35 cellular contexts compared by ENCODE assay signal in genomic region chr9:3847377-3847776, GRCh38.
DNase-seq lines count a peak whose midpoint lies in the region; ATAC-seq, FAIRE-seq and TF ChIP-seq lines count a peak whose summit lies in the region.
"Had no signal": no experiment of that assay in that cellular context is flagged by ENCODE, and none has a peak within 500 bp of the region (broad histone marks: within the 10 kb centered on the region; RNA-seq: fewer than 3 reads in every experiment).

No MANE protein-coding gene starts in this region.

- H3K9me3 Mint-ChIP-seq in natural killer cell treated with Interleukin-12 subunit alpha and Interleukin-12 subunit beta and Interleukin-15 and Interleukin-18, amount 100 ng/mL, for 72 hours = no peaks in the 10 kb centered on the region
- no peaks in the 10 kb centered on the region for H3K9me3 Mint-ChIP-seq in natural killer cell
- no peaks in the 10 kb centered on the region for H3K9me3 Mint-ChIP-seq in nephron progenitor cell
- H3K9me3 Mint-ChIP-seq in stimulated activated effector memory CD8-positive, alpha-beta T cell treated with anti-CD3 and anti-CD28 coated beads, Interleukin-12 subunit alpha, Interleukin-12 subunit beta, amount 100 ng/mL, for 72 hours = no peaks in the 10 kb centered on the region
- H3K9me3 Mint-ChIP-seq: CD4-positive, alpha-beta memory T cell; CD4-positive, alpha-beta T cell; CD8-positive, alpha-beta memory T cell; CD8-positive, alpha-beta T cell had no signal

- TF ChIP-seq CTCF in natural killer cell (IDR thresholded peaks at IDR 0.05) = no peak
- TF ChIP-seq CTCF in nephron progenitor cell (IDR thresholded peaks at IDR 0.05) = no peak

- H3K27me3 Mint-ChIP-seq in natural killer cell treated with Interleukin-12 subunit alpha and Interleukin-12 subunit beta and Interleukin-15 and Interleukin-18, amount 100 ng/mL, for 72 hours = peaks cover 6 to 30% of the 10 kb centered on the region in 2 donors
- peaks cover 10 to 21% of the 10 kb centered on the region in 2 donors for H3K27me3 Mint-ChIP-seq in natural killer cell (ENCODE audit: low read depth in 2 of 2)
- H3K27me3 Mint-ChIP-seq in nephron progenitor cell (ENCODE audit: low read depth, poor library complexity) = no peaks in the 10 kb centered on the region
- H3K27me3 Mint-ChIP-seq: CD4-positive, alpha-beta memory T cell; CD4-positive, alpha-beta T cell had no signal

- no peaks in the 10 kb centered on the region for H3K9me3 ChIP-seq in small intestine (ENCODE audit: control insufficient read depth, low read depth)
- H3K9me3 ChIP-seq: A549, BE2C, Caco-2 had no signal

- no peaks in the 10 kb centered on the region for H3K4me1 ChIP-seq in small intestine (ENCODE audit: control insufficient read depth in 2 of 2, insufficient read depth in 1 of 2, low read depth in 1 of 2, low read length in 1 of 2)
- H3K4me1 ChIP-seq: BE2C, Caco-2 had no signal

- H3K4me3 Mint-ChIP-seq in natural killer cell treated with Interleukin-12 subunit alpha and Interleukin-12 subunit beta and Interleukin-15 and Interleukin-18, amount 100 ng/mL, for 72 hours = no peak overlapping the region
- H3K4me3 Mint-ChIP-seq in natural killer cell (no peak overlapping the region), nephron progenitor cell (no peak overlapping the region)
- no peak overlapping the region for H3K4me3 Mint-ChIP-seq in stimulated activated effector memory CD8-positive, alpha-beta T cell treated with anti-CD3 and anti-CD28 coated beads, Interleukin-12 subunit alpha, Interleukin-12 subunit beta, amount 100 ng/mL, for 72 hours
- H3K4me3 Mint-ChIP-seq: B cell; CD14-positive monocyte; CD4-positive, alpha-beta memory T cell; CD4-positive, alpha-beta T cell; CD4-positive, CD25-positive, alpha-beta regulatory T cell; CD8-positive, alpha-beta memory T cell; CD8-positive, alpha-beta T cell had no signal

- no peaks in the 10 kb centered on the region for H3K36me3 ChIP-seq in small intestine (ENCODE audit: control insufficient read depth in 2 of 2, insufficient read depth in 2 of 2, low read length in 2 of 2)
- H3K36me3 ChIP-seq: BE2C; BLaER1; BLaER1 treated with 17β-estradiol and CSF1 and Interleukin-3, amounts not matched to agents 10 nM and 100 nM had no signal

- H3K4me3 ChIP-seq in small intestine (ENCODE audit: low read depth in 1 of 2, low read length in 2 of 2) = no peak overlapping the region
- H3K4me3 ChIP-seq: A549; BLaER1; BLaER1 treated with 17β-estradiol and CSF1 and Interleukin-3, amounts not matched to agents 10 nM and 100 nM had no signal

- no peaks in the 10 kb centered on the region for H3K36me3 Mint-ChIP-seq in natural killer cell treated with Interleukin-12 subunit alpha and Interleukin-12 subunit beta and Interleukin-15 and Interleukin-18, amount 100 ng/mL, for 72 hours
- no peaks in the 10 kb centered on the region for H3K36me3 Mint-ChIP-seq in natural killer cell
- no peaks in the 10 kb centered on the region for H3K36me3 Mint-ChIP-seq in nephron progenitor cell (ENCODE audit: low read depth)
- H3K36me3 Mint-ChIP-seq in stimulated activated effector memory CD8-positive, alpha-beta T cell treated with anti-CD3 and anti-CD28 coated beads, Interleukin-12 subunit alpha, Interleukin-12 subunit beta, amount 100 ng/mL, for 72 hours = no peaks in the 10 kb centered on the region
- H3K36me3 Mint-ChIP-seq: CD14-positive monocyte; CD8-positive, alpha-beta memory T cell had no signal

- FAIRE-seq in small intestine (lab: Jason Lieb, UNC) = no peak
- FAIRE-seq: A204.1, D721Med had no signal

- 39 to 91% (median 89%) methylated on average over 1 of the region's 1 CpG for WGBS in small intestine, 3 donors

- H3K27ac ChIP-seq in small intestine (ENCODE audit: low read depth in 1 of 2, low read length in 1 of 2) = no peak overlapping the region
- H3K27ac ChIP-seq: 22Rv1; A549; BLaER1 treated with 17β-estradiol and CSF1 and Interleukin-3, amounts not matched to agents 10 nM and 100 nM; C4-2B had no signal

- H3K27ac Mint-ChIP-seq in natural killer cell treated with Interleukin-12 subunit alpha and Interleukin-12 subunit beta and Interleukin-15 and Interleukin-18, amount 100 ng/mL, for 72 hours = peak overlapping the region in 1 of 2 donors; percentile 53
- H3K27ac Mint-ChIP-seq in natural killer cell (no peak overlapping the region), nephron progenitor cell (peak overlapping the region; percentile 52)
- H3K27ac Mint-ChIP-seq in stimulated activated effector memory CD8-positive, alpha-beta T cell treated with anti-CD3 and anti-CD28 coated beads, Interleukin-12 subunit alpha, Interleukin-12 subunit beta, amount 100 ng/mL, for 72 hours = no peak overlapping the region
- H3K27ac Mint-ChIP-seq: B cell; CD4-positive, alpha-beta T cell; CD4-positive, CD25-positive, alpha-beta regulatory T cell; CD8-positive, alpha-beta memory T cell; CD8-positive, alpha-beta T cell had no signal

- no peaks in the 10 kb centered on the region for H3K27me3 ChIP-seq in small intestine (ENCODE audit: control insufficient read depth in 2 of 2, insufficient read depth in 2 of 2, low read length in 2 of 2)
- H3K27me3 ChIP-seq: BE2C; BLaER1; BLaER1 treated with 17β-estradiol and CSF1 and Interleukin-3, amounts not matched to agents 10 nM and 100 nM had no signal

- intact Hi-C loops in natural killer cell (cut with micrococcal nuclease) = no loop called here

- DNase-seq in natural killer cell treated with Interleukin-12 subunit alpha and Interleukin-12 subunit beta and Interleukin-15 and Interleukin-18, amount 100 ng/mL, for 72 hours (ENCODE audit: low spot score) = no peak
- DNase-seq in natural killer cell (no peak), nephron progenitor cell (no peak), small intestine (no peak), NCI-H2227 treated with DMSO at 0.1 percent for 48 hours (lab: John Stamatoyannopoulos, UW) (no peak)
- no peak for DNase-seq in stimulated activated effector memory CD8-positive, alpha-beta T cell treated with anti-CD3 and anti-CD28 coated beads, Interleukin-12 subunit alpha, Interleukin-12 subunit beta, amount 100 ng/mL, for 72 hours (ENCODE audit: low spot score in 2 of 2)
- DNase-seq: 8988T; ACHN; AML-193; BE2C; C1 segment of cervical spinal cord; Caco-2; Calu3; CD4-positive, alpha-beta memory T cell; CD4-positive, alpha-beta T cell; CD4-positive, CD25-positive, alpha-beta regulatory T cell; CD8-positive, alpha-beta memory T cell; CD8-positive, alpha-beta T cell; COR-L47; DMS 273 treated with DMSO at 0.1 percent for 48 hours; DMS153; DMS53; DMS79; DMS79 treated with DMSO at 0.1 percent for 48 hours; DND-41; EL had no signal

- peak; percentile 50 for ATAC-seq in natural killer cell treated with Interleukin-12 subunit alpha and Interleukin-12 subunit beta and Interleukin-15 and Interleukin-18, amount 100 ng/mL, for 72 hours
- no peak for ATAC-seq in natural killer cell
- ATAC-seq in stimulated activated effector memory CD8-positive, alpha-beta T cell treated with anti-CD3 and anti-CD28 coated beads, Interleukin-12 subunit alpha, Interleukin-12 subunit beta, amount 100 ng/mL, for 72 hours = peak; percentile 39
- ATAC-seq: A549; CD8-positive, alpha-beta T cell had no signal

- H3K4me1 Mint-ChIP-seq in natural killer cell treated with Interleukin-12 subunit alpha and Interleukin-12 subunit beta and Interleukin-15 and Interleukin-18, amount 100 ng/mL, for 72 hours (ENCODE audit: low read depth in 2 of 2) = peaks cover 4 to 6% of the 10 kb centered on the region in 2 donors
- H3K4me1 Mint-ChIP-seq in natural killer cell (no peaks in the 10 kb centered on the region), nephron progenitor cell (peaks cover 42% of the 10 kb centered on the region)
- H3K4me1 Mint-ChIP-seq in stimulated activated effector memory CD8-positive, alpha-beta T cell treated with anti-CD3 and anti-CD28 coated beads, Interleukin-12 subunit alpha, Interleukin-12 subunit beta, amount 100 ng/mL, for 72 hours = no peaks in the 10 kb centered on the region
- H3K4me1 Mint-ChIP-seq: B cell; CD14-positive monocyte; CD4-positive, alpha-beta memory T cell; CD4-positive, CD25-positive, alpha-beta regulatory T cell; CD8-positive, alpha-beta memory T cell had no signal

Comparison
In these comparisons a context has a peak if more than half of its experiments do, and no peak if none do; other contexts are left out.
1. ATAC-seq: peak in natural killer cell treated with Interleukin-12 subunit alpha and Interleukin-12 subunit beta and Interleukin-15 and Interleukin-18, amount 100 ng/mL, for 72 hours (2 of 2) and stimulated activated effector memory CD8-positive, alpha-beta T cell treated with anti-CD3 and anti-CD28 coated beads, Interleukin-12 subunit alpha, Interleukin-12 subunit beta, amount 100 ng/mL, for 72 hours (single experiment); none in natural killer cell (0 of 3).